In genomic region chr17:81511800-81512559, GRCh38 we compare ENCODE assay signal across 8 cellular contexts. TPM values are rescaled to one million over a fixed set of nuclear protein-coding genes. Genes with fewer than 3 reads are reported as not detected.
DNase-seq lines count a peak whose midpoint lies in the region; ATAC-seq, FAIRE-seq and TF ChIP-seq lines count a peak whose summit lies in the region.

No MANE protein-coding gene starts in this region.

- no peak overlapping the region for H2AFZ ChIP-seq in OCI-LY1 (ENCODE audit: low read length)

- no peaks in the 10 kb centered on the region for H3K9me2 ChIP-seq in OCI-LY1 (ENCODE audit: low read depth, low read length)

- in situ Hi-C loops in astrocyte of the cerebellum (cut with HindIII; ENCODE audit: low sequenced_read_pairs) = loop anchor here (5.0 kb wide), 1 partner anchor 110 kb away; no protein-coding TSS in a partner anchor

- H3K9me3 Mint-ChIP-seq in stimulated activated effector memory CD8-positive, alpha-beta T cell treated with anti-CD3 and anti-CD28 coated beads, Interleukin-12 subunit alpha, Interleukin-12 subunit beta, amount 100 ng/mL, for 72 hours = no peaks in the 10 kb centered on the region

- DNase-seq in astrocyte of the cerebellum (ENCODE audit: low read depth) (no peak), kidney (peak; percentile 85), KG1 (lab: John Stamatoyannopoulos, UW) (no peak), NCI-H1694 treated with DMSO at 0.1 percent for 48 hours (lab: John Stamatoyannopoulos, UW) (no peak)
- no peak for DNase-seq in stimulated activated effector memory CD8-positive, alpha-beta T cell treated with anti-CD3 and anti-CD28 coated beads, Interleukin-12 subunit alpha, Interleukin-12 subunit beta, amount 100 ng/mL, for 72 hours (ENCODE audit: low spot score in 2 of 2)

- peaks cover 60% of the 10 kb centered on the region for H3K36me3 Mint-ChIP-seq in stimulated activated effector memory CD8-positive, alpha-beta T cell treated with anti-CD3 and anti-CD28 coated beads, Interleukin-12 subunit alpha, Interleukin-12 subunit beta, amount 100 ng/mL, for 72 hours

- intact Hi-C loops in kidney (cut with DNase I) = loop anchor here (2.0 kb wide), 1 partner anchor 115 kb away; no protein-coding TSS in a partner anchor

- H3K9ac ChIP-seq in OCI-LY1 (ENCODE audit: low read length) (peak overlapping the region; percentile 98), kidney (ENCODE audit: low read length in 2 of 2) (peak overlapping the region; percentile 38 to 83)

- peak overlapping the region; percentile 99 for H3K27ac Mint-ChIP-seq in stimulated activated effector memory CD8-positive, alpha-beta T cell treated with anti-CD3 and anti-CD28 coated beads, Interleukin-12 subunit alpha, Interleukin-12 subunit beta, amount 100 ng/mL, for 72 hours

- no peaks in the 10 kb centered on the region for H3K27me3 ChIP-seq in OCI-LY1 (ENCODE audit: insufficient read depth, low read length)

- peak; percentile 0 for ATAC-seq in stimulated activated effector memory CD8-positive, alpha-beta T cell treated with anti-CD3 and anti-CD28 coated beads, Interleukin-12 subunit alpha, Interleukin-12 subunit beta, amount 100 ng/mL, for 72 hours
- ATAC-seq in GM21786 (IDR thresholded peaks at IDR 0.05; ENCODE audit: unreplicated experiment) = no peak

- peaks cover 40% of the 10 kb centered on the region for H3F3A ChIP-seq in OCI-LY1 (ENCODE audit: insufficient read depth, low read length)

- TF ChIP-seq CTCF in OCI-LY1 (IDR thresholded peaks at IDR 0.05; ENCODE audit: low read length) = no peak
- no peak for TF ChIP-seq CTCF in astrocyte of the cerebellum (IDR thresholded peaks at IDR 0.05; ENCODE audit: low read depth, low read length, missing control alignments)
- no peak for TF ChIP-seq CTCF in kidney (IDR thresholded peaks at IDR 0.05; ENCODE audit: borderline replicate concordance, extremely low read depth, insufficient read depth)

- peak overlapping the region; percentile 71 for H3K27ac ChIP-seq in OCI-LY1 (ENCODE audit: low read depth, low read length, poor library complexity, severe bottlenecking)
- peak overlapping the region; percentile 88 to 90 for H3K27ac ChIP-seq in kidney (ENCODE audit: low read depth in 2 of 2, low read length in 2 of 2)

- H3K79me2 ChIP-seq in OCI-LY1 (ENCODE audit: insufficient read depth, low read length) = peaks cover 6% of the 10 kb centered on the region; the same call in 1 of the 2 replicates

- no peak for FAIRE-seq in kidney (lab: Jason Lieb, UNC)

- no peaks in the 10 kb centered on the region for H4K20me1 ChIP-seq in OCI-LY1 (ENCODE audit: insufficient read depth, low read length)

- peaks cover 42% of the 10 kb centered on the region for H3K36me3 ChIP-seq in OCI-LY1 (ENCODE audit: insufficient read depth, low read length)
- peaks cover 11 to 28% of the 10 kb centered on the region in 2 donors for H3K36me3 ChIP-seq in kidney (ENCODE audit: control insufficient read depth in 1 of 2, insufficient read depth in 2 of 2, low read length in 2 of 2)

- peaks cover 41% of the 10 kb centered on the region for H3K4me1 Mint-ChIP-seq in stimulated activated effector memory CD8-positive, alpha-beta T cell treated with anti-CD3 and anti-CD28 coated beads, Interleukin-12 subunit alpha, Interleukin-12 subunit beta, amount 100 ng/mL, for 72 hours

- H3K9me3 ChIP-seq in OCI-LY1 (ENCODE audit: low read length) (no peaks in the 10 kb centered on the region), kidney (ENCODE audit: control insufficient read depth in 1 of 2, low read length in 2 of 2) (no peaks in the 10 kb centered on the region)

- H3K4me3 ChIP-seq in OCI-LY1 (ENCODE audit: low read depth, low read length, poor library complexity, severe bottlenecking) (peak overlapping the region; percentile 99), astrocyte of the cerebellum (ENCODE audit: low read depth, low read length) (peak overlapping the region; percentile 97), kidney (ENCODE audit: low read length in 2 of 2) (peak overlapping the region; percentile 84 to 96)

- H3K4me1 ChIP-seq in OCI-LY1 (ENCODE audit: insufficient read depth, low read length, severe bottlenecking) (peaks cover 59% of the 10 kb centered on the region), kidney (ENCODE audit: control insufficient read depth in 1 of 2, insufficient read depth in 1 of 2, low read depth in 1 of 2, low read length in 2 of 2) (peaks cover 3 to 27% of the 10 kb centered on the region in 2 donors)

- peak overlapping the region; percentile 98 for H3K4me3 Mint-ChIP-seq in stimulated activated effector memory CD8-positive, alpha-beta T cell treated with anti-CD3 and anti-CD28 coated beads, Interleukin-12 subunit alpha, Interleukin-12 subunit beta, amount 100 ng/mL, for 72 hours

- peak overlapping the region; percentile 78 for H3K4me2 ChIP-seq in OCI-LY1 (ENCODE audit: low read length)

- peak; percentile 54 for TF ChIP-seq POLR2A in GM19099 (IDR thresholded peaks at IDR 0.05; ENCODE audit: extremely low read depth, insufficient read length, low read depth)

RNA-seq across cellular contexts. Expression of gene ACTG1, which starts 0.6 kb away (rescaled TPM):
- total RNA-seq in kidney = 2,632 TPM
- polyA plus RNA-seq in kidney (ENCODE audit: insufficient read depth, low read depth, low replicate concordance) = 1,350 TPM

RNA-seq across cellular contexts. Expression of gene FSCN2, which starts 16.2 kb away (rescaled TPM):
- 3.8 TPM for total RNA-seq in kidney
- 0.26 TPM for polyA plus RNA-seq in kidney (ENCODE audit: insufficient read depth, low read depth, low replicate concordance)

RNA-seq across cellular contexts. Expression of gene FAAP100, which starts 40.2 kb away (rescaled TPM):
- 28.6 TPM for total RNA-seq in kidney
- 13.2 TPM for polyA plus RNA-seq in kidney (ENCODE audit: insufficient read depth, low read depth, low replicate concordance)
